Comparison of ENCODE assay signal across 10 cellular contexts in the genomic region with DNA sequence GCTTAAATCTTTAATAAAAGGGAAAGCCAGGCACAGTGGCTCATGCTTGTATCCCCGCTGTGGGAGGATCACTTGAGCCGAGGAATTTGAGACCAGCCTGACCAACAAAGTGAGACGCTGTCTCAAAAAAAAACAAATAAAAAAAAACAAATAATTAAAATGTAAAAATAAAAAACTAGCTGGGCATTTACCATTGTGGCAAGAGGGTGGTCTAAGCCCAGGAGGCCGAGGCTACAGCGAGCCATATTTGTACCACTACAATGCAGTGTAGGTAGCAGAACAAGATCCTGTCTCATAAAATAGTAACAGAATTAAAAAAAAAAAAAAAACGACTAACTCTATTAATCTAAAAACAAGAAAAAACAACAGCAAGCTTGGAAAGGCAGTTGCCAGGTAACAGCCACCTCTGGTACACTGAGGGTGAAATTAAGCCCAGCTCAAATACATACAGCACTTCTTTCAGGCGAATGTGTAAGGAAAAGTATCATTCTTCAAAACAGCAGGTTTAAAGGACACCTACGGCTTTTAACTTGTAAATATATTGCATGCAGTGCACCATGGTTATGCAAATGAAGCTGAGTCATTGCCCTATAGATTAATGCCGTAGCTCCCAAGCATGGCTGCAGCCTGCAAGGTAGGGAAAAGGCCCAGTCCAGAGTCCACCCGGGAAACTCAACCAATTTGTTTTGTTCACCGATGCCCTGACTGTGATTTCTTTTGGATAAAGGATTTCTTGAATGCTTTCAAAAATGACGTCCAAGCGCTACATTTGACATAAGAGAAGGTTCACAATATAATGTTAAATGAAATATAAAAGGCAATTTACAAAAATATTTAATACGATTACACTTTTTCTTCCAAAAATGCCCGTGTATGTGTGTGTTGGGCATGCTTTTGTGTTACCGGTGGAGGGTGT. TPM values are rescaled to one million over a fixed set of nuclear protein-coding genes. Genes with fewer than 3 reads are reported as not detected.
DNase-seq lines count a peak whose midpoint lies in the region; ATAC-seq, FAIRE-seq and TF ChIP-seq lines count a peak whose summit lies in the region.
"Had no signal": no experiment of that assay in that cellular context is flagged by ENCODE, and none has a peak within 500 bp of the region (broad histone marks: within the 10 kb centered on the region; RNA-seq: fewer than 3 reads in every experiment).

No MANE protein-coding gene starts in this region.

- intact Hi-C loops in HepG2 (cut with micrococcal nuclease; ENCODE audit: unreplicated experiment) (no loop called here), right lobe of liver (cut with DNase I) (no loop called here), transverse colon (cut with DNase I; ENCODE audit: low total_unique reads) (no loop called here), esophagus muscularis mucosa (cut with DNase I) (no loop called here)

- H4K20me1 ChIP-seq in HepG2 (ENCODE audit: insufficient read depth, low read length): no peaks in the 10 kb centered on the region

- peak overlapping the region; percentile 94 for H3K9ac ChIP-seq in HepG2 (ENCODE audit: insufficient read depth, low read depth, low read length)

- peak overlapping the region; percentile 21 to 40 (median 32); a peak in 4 of 6 replicates for H3K4me3 ChIP-seq in HepG2 (replicated peaks in 1 of 3; ENCODE audit: insufficient read depth in 1 of 3, low read depth in 2 of 3, low read length in 3 of 3)
- H3K4me3 ChIP-seq in right lobe of liver: no peak overlapping the region
- H3K4me3 ChIP-seq in fibroblast of pulmonary artery (replicated peaks; ENCODE audit: low read depth, low read length): no peak overlapping the region
- no peak overlapping the region for H3K4me3 ChIP-seq in transverse colon
- H3K4me3 ChIP-seq in esophagus muscularis mucosa: no peak overlapping the region

- H3K36me3 ChIP-seq in HepG2 (replicated peaks in 1 of 2; ENCODE audit: control insufficient read depth in 1 of 2, insufficient read depth in 2 of 2, low read length in 2 of 2): no peaks in the 10 kb centered on the region
- H3K36me3 ChIP-seq in right lobe of liver: no peaks in the 10 kb centered on the region
- no peaks in the 10 kb centered on the region for H3K36me3 ChIP-seq in transverse colon
- H3K36me3 ChIP-seq in esophagus muscularis mucosa: no peaks in the 10 kb centered on the region

- peak; percentile 91 for ATAC-seq in HepG2
- no peak for ATAC-seq in right lobe of liver
- ATAC-seq in HG03025 (IDR thresholded peaks at IDR 0.05; ENCODE audit: low FRiP score, unreplicated experiment): no peak
- no peak for ATAC-seq in HG03457 (IDR thresholded peaks at IDR 0.05; ENCODE audit: unreplicated experiment)

- TF ChIP-seq EP300 in HepG2 (IDR thresholded peaks at IDR 0.05; ENCODE audit: low read depth in 2 of 2, low read length in 2 of 2): peak in 1 of 2 experiments; percentile 16; a peak in 1 of 4 replicates
- TF ChIP-seq EP300 in HepG2 (CRISPR knock-in tag; IDR thresholded peaks at IDR 0.05; ENCODE audit: borderline replicate concordance): no peak
- no peak for TF ChIP-seq EP300 in transverse colon (IDR thresholded peaks at IDR 0.05; ENCODE audit: low read depth)
- no peak for TF ChIP-seq EP300 in esophagus muscularis mucosa (IDR thresholded peaks at IDR 0.05)

- no peak for TF ChIP-seq RAD21 in HepG2 (CRISPR knock-in tag; IDR thresholded peaks at IDR 0.05)

- H3K27ac ChIP-seq in HepG2 (ENCODE audit: extremely low read length, insufficient read depth, low read length): peak overlapping the region; percentile 100
- H3K27ac ChIP-seq in right lobe of liver: no peak overlapping the region
- H3K27ac ChIP-seq in transverse colon: peak overlapping the region in 3 of 4 donors; percentile 33 to 62 (median 49)
- H3K27ac ChIP-seq in esophagus muscularis mucosa (replicated peaks in 1 of 4): no peak overlapping the region

- CTCF ChIA-PET in HepG2 (lab: Yijun Ruan, JAX; ENCODE audit: low intra/inter-chr PET ratio, low total read pairs): no interaction called here

- FAIRE-seq in HepG2 (lab: Jason Lieb, UNC): peak; percentile 79
- FAIRE-seq: colon had no signal

- H3K4me1 ChIP-seq in HepG2 (ENCODE audit: insufficient read depth, low read length) (0 out of 2 replicates have a peak, but pooled peaks cover 12% of the 10 kb centered on the region), right lobe of liver (no peaks in the 10 kb centered on the region), transverse colon (no peaks in the 10 kb centered on the region), esophagus muscularis mucosa (no peaks in the 10 kb centered on the region)

- no peaks in the 10 kb centered on the region for H3K27me3 ChIP-seq in HepG2 (ENCODE audit: control insufficient read depth in 1 of 2, insufficient read depth in 2 of 2, low read length in 2 of 2)
- H3K27me3 ChIP-seq in right lobe of liver: no peaks in the 10 kb centered on the region
- H3K27me3 ChIP-seq in transverse colon: no peaks in the 10 kb centered on the region
- no peaks in the 10 kb centered on the region for H3K27me3 ChIP-seq in esophagus muscularis mucosa

- TF ChIP-seq CTCF in HepG2 (CRISPR knock-in tag; IDR thresholded peaks at IDR 0.05) (no peak), right lobe of liver (IDR thresholded peaks at IDR 0.05) (no peak), fibroblast of pulmonary artery (IDR thresholded peaks at IDR 0.05; ENCODE audit: low read length, missing control alignments) (no peak), transverse colon (IDR thresholded peaks at IDR 0.05) (no peak), esophagus muscularis mucosa (IDR thresholded peaks at IDR 0.05) (no peak)

- POLR2A ChIA-PET in HepG2 (lab: Yijun Ruan, JAX): interaction anchor here (0.5 to 2.9 kb wide), 29 partner anchors 8 to 979 kb away, joined by 3 to 79 read pairs (median 5); a partner anchor contains a TSS

- TF ChIP-seq POLR2A in HepG2 (IDR thresholded peaks at IDR 0.05; ENCODE audit: insufficient read depth in 1 of 2, low read depth in 2 of 2, low read length in 2 of 2): peak; percentile 94 to 99
- no peak for TF ChIP-seq POLR2A in right lobe of liver (IDR thresholded peaks at IDR 0.05)
- peak; percentile 42 for TF ChIP-seq POLR2A in transverse colon (IDR thresholded peaks at IDR 0.05)
- no peak for TF ChIP-seq POLR2A in esophagus muscularis mucosa (IDR thresholded peaks at IDR 0.05; ENCODE audit: low read depth)

- WGBS in HepG2 (ENCODE audit: low lambda C conversion rate): 3% methylated on average over 16 of the region's 16 CpGs
- 44% methylated on average over 16 of the region's 16 CpGs for WGBS in right lobe of liver (ENCODE audit: insufficient coverage, low coverage, low lambda C conversion rate, missing lambda C conversion rate)
- 42 to 75% methylated on average over 8 to 16 of the region's 16 CpGs for WGBS in transverse colon (ENCODE audit: low coverage in 1 of 2), 2 donors
- 60% methylated on average over 16 of the region's 16 CpGs for WGBS in esophagus muscularis mucosa

- H3K9me3 ChIP-seq in HepG2 (ENCODE audit: low read length) (no peaks in the 10 kb centered on the region), right lobe of liver (no peaks in the 10 kb centered on the region), transverse colon (no peaks in the 10 kb centered on the region), esophagus muscularis mucosa (no peaks in the 10 kb centered on the region)

- H2AFZ ChIP-seq in HepG2 (ENCODE audit: low read length): peak overlapping the region; percentile 72

- in situ Hi-C loops in HepG2 (cut with HindIII; ENCODE audit: extremely low pct_ligation_motif_present, low pct_unique_long_range_greater_than_20kb): no loop called here
- in situ Hi-C loops in transverse colon (cut with MboI; ENCODE audit: low pct_ligation_motif_present in 1 of 4, low pct_unique_long_range_greater_than_20kb in 1 of 4, low sequenced_read_pairs in 3 of 4): no loop called here

- BruUV-seq in HepG2 (replicated peaks; lab: Mats Ljungman, UMichigan): TSS peak; percentile 99

- H3K4me2 ChIP-seq in HepG2 (ENCODE audit: low read depth, low read length): peak overlapping the region; percentile 68

- DNase-seq in HepG2 (ENCODE audit: low spot score) (peak; percentile 86), right lobe of liver (no peak), fibroblast of pulmonary artery (ENCODE audit: low read depth) (peak; percentile 84), transverse colon (peak; percentile 63), esophagus muscularis mucosa (ENCODE audit: extremely low spot score) (no peak)
- DNase-seq: MM.1S had no signal

- H3K79me2 ChIP-seq in HepG2 (ENCODE audit: insufficient read depth, low read length): no peaks in the 10 kb centered on the region

RNA-seq across cellular contexts. Expression of a gene that starts 14.5 kb away (rescaled TPM):
- total RNA-seq in HepG2 (2016; rRNA removed; fragmentation: Illumina TruSeq; extraction: Trizol) (13.1 and 17.8 TPM in 2 replicates), right lobe of liver (1 to 10 TPM; 3.9 to 9.3 (median 7.3) TPM), transverse colon (10 to 100 TPM in 2 of 4 donors, 1 to 10 TPM in 2; 3.4 to 24.7 (median 12.4) TPM), esophagus muscularis mucosa (10 to 100 TPM in 3 of 4 donors, 1 to 10 TPM in 1; 9.6 to 13.6 (median 11.9) TPM)
- total RNA-seq in HepG2 (2016; cell fraction: cytosol; rRNA removed; fragmentation: Illumina TruSeq; extraction: Trizol; ENCODE audit: low read depth): 1.6 and 2.4 TPM in 2 replicates
- total RNA-seq in HepG2 (2016; cell fraction: insoluble cytoplasmic fraction; rRNA removed; fragmentation: Illumina TruSeq; extraction: Trizol): 13.0 and 18.0 TPM in 2 replicates
- 6.0 and 6.6 TPM in 2 replicates for total RNA-seq in HepG2 (2016; cell fraction: membrane; rRNA removed; fragmentation: Illumina TruSeq; extraction: Trizol)
- total RNA-seq in HepG2 (2016; cell fraction: nucleus; rRNA removed; fragmentation: Illumina TruSeq; extraction: Trizol): 9.1 and 10.1 TPM in 2 replicates
- 13.4 and 15.5 TPM in 2 replicates for polyA plus RNA-seq in HepG2 (2011; rRNA removed)
- 6.4 and 10.9 TPM in 2 replicates for polyA plus RNA-seq in HepG2 (2011; cell fraction: cytosol; rRNA removed)
- polyA plus RNA-seq in HepG2 (2011; cell fraction: nucleus; rRNA removed): 7.6 and 12.0 TPM in 2 replicates
- polyA plus RNA-seq in HepG2 (2012): 11.8 and 13.5 TPM in 2 replicates
- polyA plus RNA-seq in HepG2 (2016; cell fraction: cytosol; fragmentation: Illumina TruSeq; extraction: Trizol; ENCODE audit: low read depth): 0.61 and 0.70 TPM in 2 replicates
- 18.7 and 19.3 TPM in 2 replicates for polyA plus RNA-seq in HepG2 (2016; cell fraction: insoluble cytoplasmic fraction; fragmentation: Illumina TruSeq; extraction: Trizol; ENCODE audit: low read depth)
- polyA plus RNA-seq in HepG2 (2016; cell fraction: membrane; fragmentation: Illumina TruSeq; extraction: Trizol; ENCODE audit: low read depth): 2.4 and 3.2 TPM in 2 replicates
- polyA plus RNA-seq in HepG2 (2016; cell fraction: nucleus; fragmentation: Illumina TruSeq; extraction: Trizol; ENCODE audit: insufficient read depth, low read depth): 18.0 and 18.4 TPM in 2 replicates
- 5.1 and 21.6 TPM in 2 replicates for polyA minus RNA-seq in HepG2 (2011; rRNA and poly(A)+ RNA removed; ENCODE audit: low replicate concordance)
- 6.6 and 8.6 TPM in 2 replicates for polyA minus RNA-seq in HepG2 (2011; cell fraction: cytosol; rRNA and poly(A)+ RNA removed)
- polyA minus RNA-seq in HepG2 (2011; cell fraction: nucleus; rRNA and poly(A)+ RNA removed): 8.1 and 11.6 TPM in 2 replicates
- 24.4 TPM for polyA plus RNA-seq in PFSK-1 (2012; ENCODE audit: insufficient read length, low read depth)

RNA-seq across cellular contexts. Expression of a gene that starts 52.3 kb away (rescaled TPM):
- total RNA-seq in HepG2 (2016; rRNA removed; fragmentation: Illumina TruSeq; extraction: Trizol) (18.5 and 25.3 TPM in 2 replicates), right lobe of liver (10 to 100 TPM; 22.5 to 35.7 (median 29.5) TPM), transverse colon (10 to 100 TPM; 25.3 to 34.1 (median 31.9) TPM), esophagus muscularis mucosa (10 to 100 TPM; 22.5 to 30.9 (median 28.5) TPM)
- 1.8 and 2.4 TPM in 2 replicates for total RNA-seq in HepG2 (2016; cell fraction: cytosol; rRNA removed; fragmentation: Illumina TruSeq; extraction: Trizol; ENCODE audit: low read depth)
- 17.7 and 30.0 TPM in 2 replicates for total RNA-seq in HepG2 (2016; cell fraction: insoluble cytoplasmic fraction; rRNA removed; fragmentation: Illumina TruSeq; extraction: Trizol)
- total RNA-seq in HepG2 (2016; cell fraction: membrane; rRNA removed; fragmentation: Illumina TruSeq; extraction: Trizol): 6.9 and 7.3 TPM in 2 replicates
- total RNA-seq in HepG2 (2016; cell fraction: nucleus; rRNA removed; fragmentation: Illumina TruSeq; extraction: Trizol): 10.0 and 11.8 TPM in 2 replicates
- polyA plus RNA-seq in HepG2 (2011; rRNA removed): 4.3 and 4.9 TPM in 2 replicates
- 4.1 and 4.7 TPM in 2 replicates for polyA plus RNA-seq in HepG2 (2011; cell fraction: cytosol; rRNA removed)
- 1.4 and 2.1 TPM in 2 replicates for polyA plus RNA-seq in HepG2 (2011; cell fraction: nucleus; rRNA removed)
- polyA plus RNA-seq in HepG2 (2012): 9.0 and 13.4 TPM in 2 replicates
- 2.0 and 2.2 TPM in 2 replicates for polyA plus RNA-seq in HepG2 (2016; cell fraction: cytosol; fragmentation: Illumina TruSeq; extraction: Trizol; ENCODE audit: low read depth)
- polyA plus RNA-seq in HepG2 (2016; cell fraction: insoluble cytoplasmic fraction; fragmentation: Illumina TruSeq; extraction: Trizol; ENCODE audit: low read depth): 29.4 TPM in 2 replicates
- polyA plus RNA-seq in HepG2 (2016; cell fraction: membrane; fragmentation: Illumina TruSeq; extraction: Trizol; ENCODE audit: low read depth): 4.6 and 4.9 TPM in 2 replicates
- 10.1 and 12.0 TPM in 2 replicates for polyA plus RNA-seq in HepG2 (2016; cell fraction: nucleus; fragmentation: Illumina TruSeq; extraction: Trizol; ENCODE audit: insufficient read depth, low read depth)
- polyA minus RNA-seq in HepG2 (2011; rRNA and poly(A)+ RNA removed; ENCODE audit: low replicate concordance): 3.2 and 10.1 TPM in 2 replicates
- 3.6 and 4.2 TPM in 2 replicates for polyA minus RNA-seq in HepG2 (2011; cell fraction: cytosol; rRNA and poly(A)+ RNA removed)
- 5.7 and 5.9 TPM in 2 replicates for polyA minus RNA-seq in HepG2 (2011; cell fraction: nucleus; rRNA and poly(A)+ RNA removed)
- polyA plus RNA-seq in PFSK-1 (2012; ENCODE audit: insufficient read length, low read depth): 28.8 TPM

RNA-seq across cellular contexts. Expression of a gene that starts 59.3 kb away (rescaled TPM):
- total RNA-seq in HepG2 (2016; rRNA removed; fragmentation: Illumina TruSeq; extraction: Trizol) (26.1 and 32.2 TPM in 2 replicates), right lobe of liver (10 to 100 TPM in 1 of 6 experiments, 1 to 10 TPM in 5; 5.0 to 10.3 (median 8.8) TPM), transverse colon (10 to 100 TPM in 3 of 4 donors, 1 to 10 TPM in 1; 5.2 to 24.5 (median 15.1) TPM), esophagus muscularis mucosa (10 to 100 TPM in 3 of 4 donors, 1 to 10 TPM in 1; 9.8 to 18.3 (median 13.7) TPM)
- 5.7 and 7.5 TPM in 2 replicates for total RNA-seq in HepG2 (2016; cell fraction: cytosol; rRNA removed; fragmentation: Illumina TruSeq; extraction: Trizol; ENCODE audit: low read depth)
- 23.8 and 33.8 TPM in 2 replicates for total RNA-seq in HepG2 (2016; cell fraction: insoluble cytoplasmic fraction; rRNA removed; fragmentation: Illumina TruSeq; extraction: Trizol)
- total RNA-seq in HepG2 (2016; cell fraction: membrane; rRNA removed; fragmentation: Illumina TruSeq; extraction: Trizol): 10.1 and 10.8 TPM in 2 replicates
- 23.4 and 23.8 TPM in 2 replicates for total RNA-seq in HepG2 (2016; cell fraction: nucleus; rRNA removed; fragmentation: Illumina TruSeq; extraction: Trizol)
- 8.3 and 10.3 TPM in 2 replicates for polyA plus RNA-seq in HepG2 (2011; rRNA removed)
- 5.8 and 7.1 TPM in 2 replicates for polyA plus RNA-seq in HepG2 (2011; cell fraction: cytosol; rRNA removed)
- 7.3 and 8.8 TPM in 2 replicates for polyA plus RNA-seq in HepG2 (2011; cell fraction: nucleus; rRNA removed)
- polyA plus RNA-seq in HepG2 (2012): 11.7 and 14.7 TPM in 2 replicates
- polyA plus RNA-seq in HepG2 (2016; cell fraction: cytosol; fragmentation: Illumina TruSeq; extraction: Trizol; ENCODE audit: low read depth): 2.5 TPM in 2 replicates
- polyA plus RNA-seq in HepG2 (2016; cell fraction: insoluble cytoplasmic fraction; fragmentation: Illumina TruSeq; extraction: Trizol; ENCODE audit: low read depth): 26.9 and 27.1 TPM in 2 replicates
- 6.7 and 8.0 TPM in 2 replicates for polyA plus RNA-seq in HepG2 (2016; cell fraction: membrane; fragmentation: Illumina TruSeq; extraction: Trizol; ENCODE audit: low read depth)
- polyA plus RNA-seq in HepG2 (2016; cell fraction: nucleus; fragmentation: Illumina TruSeq; extraction: Trizol; ENCODE audit: insufficient read depth, low read depth): 34.0 and 40.8 TPM in 2 replicates
- 10.5 and 22.3 TPM in 2 replicates for polyA minus RNA-seq in HepG2 (2011; rRNA and poly(A)+ RNA removed; ENCODE audit: low replicate concordance)
- polyA minus RNA-seq in HepG2 (2011; cell fraction: cytosol; rRNA and poly(A)+ RNA removed): 11.4 and 11.9 TPM in 2 replicates
- 21.0 and 28.7 TPM in 2 replicates for polyA minus RNA-seq in HepG2 (2011; cell fraction: nucleus; rRNA and poly(A)+ RNA removed)
- 7.0 TPM for polyA plus RNA-seq in PFSK-1 (2012; ENCODE audit: insufficient read length, low read depth)

Comparison
In these comparisons a context has a peak if more than half of its experiments do, and no peak if none do; other contexts are left out.
1. DNase-seq: peak in HepG2 (single experiment), fibroblast of pulmonary artery (single experiment) and transverse colon (single experiment); none in right lobe of liver (0 of 3) and esophagus muscularis mucosa (single experiment).
2. H3K27ac ChIP-seq: peak in HepG2 (single experiment) and transverse colon (3 of 4); none in right lobe of liver (0 of 3) and esophagus muscularis mucosa (0 of 4).
3. H3K4me3 ChIP-seq: peak in HepG2 (3 of 3); none in right lobe of liver (0 of 3), fibroblast of pulmonary artery (single experiment), transverse colon (0 of 4) and esophagus muscularis mucosa (0 of 4).
4. POLR2A ChIP-seq: peak in HepG2 (2 of 2) and transverse colon (single experiment); none in right lobe of liver (single experiment) and esophagus muscularis mucosa (single experiment).